Comparison of ENCODE assay signal across 1 cellular context in genomic region chr12:1469063-1469462, GRCh38.
TF ChIP-seq lines count a peak whose summit lies in the region.

No MANE protein-coding gene starts in this region.

TF ChIP-seq in SK-N-SH treated with all-trans-retinoic acid at 6 μM for 48 hours, 23 proteins besides CTCF, POLR2A, EP300 and RAD21 (continued from another document):
- no peak for TF ChIP-seq CSRNP3 (CRISPR knock-in tag; IDR thresholded peaks at IDR 0.05)
